ENCODE assay signal across 22 cellular contexts in the genomic region with DNA sequence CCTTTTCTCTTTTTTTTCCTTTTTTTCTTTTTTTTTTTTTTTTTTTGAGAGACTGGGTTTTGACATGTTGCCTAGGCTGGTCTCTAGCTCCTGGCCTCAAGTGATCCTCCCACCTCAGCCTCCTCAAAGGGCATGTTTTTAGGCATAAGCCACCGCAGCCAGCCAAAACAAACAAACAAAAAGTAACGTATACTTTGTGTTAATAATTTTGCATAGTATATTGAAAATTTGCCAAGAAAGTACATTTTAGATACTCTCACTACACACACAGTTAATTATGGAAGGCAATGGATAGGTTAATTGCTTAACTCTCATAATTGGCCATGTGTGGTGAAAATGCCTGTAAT. TPM values are rescaled to one million over a fixed set of nuclear protein-coding genes. Genes with fewer than 3 reads are reported as not detected.
DNase-seq lines count a peak whose midpoint lies in the region; ATAC-seq and TF ChIP-seq lines count a peak whose summit lies in the region.
"Had no signal": no experiment of that assay in that cellular context is flagged by ENCODE, and none has a peak within 500 bp of the region (broad histone marks: within the 10 kb centered on the region; RNA-seq: fewer than 3 reads in every experiment).

No MANE protein-coding gene starts in this region.

- TF ChIP-seq CTCF in DOHH2 (IDR thresholded peaks at IDR 0.05; ENCODE audit: low read depth, low read length, poor library complexity, severe bottlenecking) (no peak), neural progenitor cell (IDR thresholded peaks at IDR 0.05) (no peak), foreskin keratinocyte (conservative IDR thresholded peaks at IDR 0.05) (no peak)

- no peak overlapping the region for H3K9ac ChIP-seq in neural progenitor cell

- H3K27ac ChIP-seq in DOHH2 (ENCODE audit: low read depth, low read length) (no peak overlapping the region), neural progenitor cell (no peak overlapping the region), foreskin keratinocyte (no peak overlapping the region)

- H3K27me3 ChIP-seq in DOHH2 (ENCODE audit: control insufficient read depth, low read length) (no peaks in the 10 kb centered on the region), neural progenitor cell (no peaks in the 10 kb centered on the region), foreskin keratinocyte (no peaks in the 10 kb centered on the region)
- H3K27me3 ChIP-seq: cardiac muscle cell, dorsolateral prefrontal cortex, gastrocnemius medialis, right atrium auricular region, upper lobe of right lung had no signal

- POLR2A ChIA-PET in activated CD4-positive, alpha-beta memory T cell treated with anti-CD3 and anti-CD28 coated beads, Interleukin-2, amount 10 ng/mL, durations not matched to agents 7 days and 5 days (lab: Charles Lee), result no interaction called here
- POLR2A ChIA-PET in activated CD4-positive, alpha-beta memory T cell treated with anti-CD3 and anti-CD28 coated beads for 36 hours (lab: Charles Lee), result interaction anchor here (0.6 kb wide), 1 partner anchor 9 kb away, joined by 3 read pairs; no protein-coding TSS in a partner anchor

- H3K36me3 ChIP-seq in DOHH2 (ENCODE audit: control insufficient read depth, low read length) (peaks cover 3% of the 10 kb centered on the region; the same call in 1 of the 2 replicates), neural progenitor cell (no peaks in the 10 kb centered on the region)
- H3K36me3 ChIP-seq: cardiac muscle cell, gastrocnemius medialis, right atrium auricular region, upper lobe of right lung had no signal

- H2AFZ ChIP-seq in neural progenitor cell (replicated peaks), result no peak overlapping the region

- H3K4me3 Mint-ChIP-seq in activated CD4-positive, alpha-beta memory T cell treated with anti-CD3 and anti-CD28 coated beads, Interleukin-2, amount 10 ng/mL, durations not matched to agents 7 days and 5 days, result peak overlapping the region; percentile 24
- H3K4me3 Mint-ChIP-seq in activated CD4-positive, alpha-beta memory T cell treated with anti-CD3 and anti-CD28 coated beads for 36 hours, result no peak overlapping the region
- H3K4me3 Mint-ChIP-seq in activated T-helper 1 cell treated with anti-CD3 and anti-CD28 coated beads, Interleukin-12 subunit alpha, Interleukin-12 subunit beta, Interleukin-2, Interleukin-4 antibody, amounts not matched to agents 30 ng/mL and 10 ng/mL and 1 ng/mL, durations not matched to agents 14 hours and 24 hours and 36 hours, result peak overlapping the region; percentile 22
- H3K4me3 Mint-ChIP-seq in neural progenitor cell, result peak overlapping the region; percentile 72

- CTCF ChIA-PET in activated CD4-positive, alpha-beta memory T cell treated with anti-CD3 and anti-CD28 coated beads, Interleukin-2, amount 10 ng/mL, durations not matched to agents 7 days and 5 days (lab: Charles Lee), result interaction anchor here (1.2 kb wide), 1 partner anchor 24 kb away, joined by 3 read pairs; a partner anchor contains a TSS
- CTCF ChIA-PET in activated CD4-positive, alpha-beta memory T cell treated with anti-CD3 and anti-CD28 coated beads for 36 hours (lab: Charles Lee), result no interaction called here

- H3K4me1 ChIP-seq in DOHH2 (ENCODE audit: control insufficient read depth, low read length) (peaks cover 16% of the 10 kb centered on the region), neural progenitor cell (no peaks in the 10 kb centered on the region), foreskin keratinocyte (no peaks in the 10 kb centered on the region)

- H3F3A ChIP-seq in DOHH2 (ENCODE audit: control insufficient read depth, insufficient read depth) (no peaks in the 10 kb centered on the region), neural progenitor cell (ENCODE audit: low read depth) (peaks cover 21% of the 10 kb centered on the region)

- no peak for DNase-seq in activated CD4-positive, alpha-beta memory T cell treated with anti-CD3 and anti-CD28 coated beads, Interleukin-2, amount 10 ng/mL, durations not matched to agents 7 days and 5 days
- no peak for DNase-seq in activated CD4-positive, alpha-beta memory T cell treated with anti-CD3 and anti-CD28 coated beads for 36 hours
- no peak for DNase-seq in activated T-helper 1 cell treated with anti-CD3 and anti-CD28 coated beads, Interleukin-12 subunit alpha, Interleukin-12 subunit beta, Interleukin-2, Interleukin-4 antibody, amounts not matched to agents 30 ng/mL and 10 ng/mL and 1 ng/mL, durations not matched to agents 14 hours and 24 hours and 36 hours (ENCODE audit: low spot score)
- DNase-seq in neural progenitor cell (ENCODE audit: low spot score) (no peak), NCI-H2227 (lab: John Stamatoyannopoulos, UW; ENCODE audit: unreplicated experiment) (no peak), foreskin keratinocyte (no peak), SKM-1 (lab: John Stamatoyannopoulos, UW; ENCODE audit: unreplicated experiment) (no peak)
- DNase-seq: CD4-positive, CD25-positive, alpha-beta regulatory T cell; gastrocnemius medialis; KG1; left colon; NCI-H1092; NCI-H2107; NCI-H526; OCI-M1; stimulated activated naive CD8-positive, alpha-beta T cell treated with anti-CD3 and anti-CD28 coated beads, Interleukin-15, Interleukin-2, amounts not matched to agents 100 U/mL and 50 U/mL, for 24 hours; T-helper 9 cell; upper lobe of right lung had no signal

- H3K4me1 Mint-ChIP-seq in activated CD4-positive, alpha-beta memory T cell treated with anti-CD3 and anti-CD28 coated beads, Interleukin-2, amount 10 ng/mL, durations not matched to agents 7 days and 5 days, result peaks cover 37% of the 10 kb centered on the region
- H3K4me1 Mint-ChIP-seq in activated CD4-positive, alpha-beta memory T cell treated with anti-CD3 and anti-CD28 coated beads for 36 hours (ENCODE audit: low read depth), result peaks cover 21% of the 10 kb centered on the region
- peaks cover 14% of the 10 kb centered on the region for H3K4me1 Mint-ChIP-seq in activated T-helper 1 cell treated with anti-CD3 and anti-CD28 coated beads, Interleukin-12 subunit alpha, Interleukin-12 subunit beta, Interleukin-2, Interleukin-4 antibody, amounts not matched to agents 30 ng/mL and 10 ng/mL and 1 ng/mL, durations not matched to agents 14 hours and 24 hours and 36 hours (ENCODE audit: low read depth)
- peaks cover 12% of the 10 kb centered on the region for H3K4me1 Mint-ChIP-seq in neural progenitor cell

- peaks cover 2% of the 10 kb centered on the region for H3K9me3 Mint-ChIP-seq in activated CD4-positive, alpha-beta memory T cell treated with anti-CD3 and anti-CD28 coated beads, Interleukin-2, amount 10 ng/mL, durations not matched to agents 7 days and 5 days
- peaks cover 7% of the 10 kb centered on the region for H3K9me3 Mint-ChIP-seq in activated CD4-positive, alpha-beta memory T cell treated with anti-CD3 and anti-CD28 coated beads for 36 hours
- no peaks in the 10 kb centered on the region for H3K9me3 Mint-ChIP-seq in activated T-helper 1 cell treated with anti-CD3 and anti-CD28 coated beads, Interleukin-12 subunit alpha, Interleukin-12 subunit beta, Interleukin-2, Interleukin-4 antibody, amounts not matched to agents 30 ng/mL and 10 ng/mL and 1 ng/mL, durations not matched to agents 14 hours and 24 hours and 36 hours
- H3K9me3 Mint-ChIP-seq in neural progenitor cell, result no peaks in the 10 kb centered on the region

- H3K4me3 ChIP-seq in DOHH2 (ENCODE audit: low read length), result no peak overlapping the region
- H3K4me3 ChIP-seq in neural progenitor cell, result no peak overlapping the region

- peaks cover 10% of the 10 kb centered on the region for H3K36me3 Mint-ChIP-seq in activated CD4-positive, alpha-beta memory T cell treated with anti-CD3 and anti-CD28 coated beads, Interleukin-2, amount 10 ng/mL, durations not matched to agents 7 days and 5 days (ENCODE audit: low read depth)
- H3K36me3 Mint-ChIP-seq in activated CD4-positive, alpha-beta memory T cell treated with anti-CD3 and anti-CD28 coated beads for 36 hours, result peaks cover 3% of the 10 kb centered on the region
- no peaks in the 10 kb centered on the region for H3K36me3 Mint-ChIP-seq in activated T-helper 1 cell treated with anti-CD3 and anti-CD28 coated beads, Interleukin-12 subunit alpha, Interleukin-12 subunit beta, Interleukin-2, Interleukin-4 antibody, amounts not matched to agents 30 ng/mL and 10 ng/mL and 1 ng/mL, durations not matched to agents 14 hours and 24 hours and 36 hours (ENCODE audit: low read depth)
- peaks cover 10% of the 10 kb centered on the region for H3K36me3 Mint-ChIP-seq in neural progenitor cell
- H3K36me3 Mint-ChIP-seq: CD4-positive, CD25-positive, alpha-beta regulatory T cell had no signal

- intact Hi-C loops in activated CD4-positive, alpha-beta memory T cell treated with anti-CD3 and anti-CD28 coated beads for 36 hours (cut with micrococcal nuclease), result no loop called here
- intact Hi-C loops in activated T-helper 1 cell treated with anti-CD3 and anti-CD28 coated beads, Interleukin-12 subunit alpha, Interleukin-12 subunit beta, Interleukin-2, Interleukin-4 antibody, amounts not matched to agents 30 ng/mL and 10 ng/mL and 1 ng/mL, durations not matched to agents 14 hours and 24 hours and 36 hours (cut with micrococcal nuclease), result no loop called here

- H3K4me2 ChIP-seq in DOHH2 (ENCODE audit: low read length), result peak overlapping the region; percentile 56
- H3K4me2 ChIP-seq in neural progenitor cell, result peak overlapping the region; percentile 83

- H3K9me3 ChIP-seq in DOHH2 (ENCODE audit: control insufficient read depth, insufficient read depth, low read length), result no peaks in the 10 kb centered on the region
- no peaks in the 10 kb centered on the region for H3K9me3 ChIP-seq in neural progenitor cell (ENCODE audit: low read depth)
- H3K9me3 ChIP-seq: gastrocnemius medialis, right atrium auricular region, upper lobe of right lung had no signal

- H3K79me2 ChIP-seq in DOHH2 (ENCODE audit: control insufficient read depth, low read length), result peaks cover 34% of the 10 kb centered on the region
- peaks cover 39% of the 10 kb centered on the region for H3K79me2 ChIP-seq in neural progenitor cell (ENCODE audit: low read depth)

- H4K20me1 ChIP-seq in DOHH2 (ENCODE audit: control insufficient read depth, insufficient read depth, low read depth, low read length) (peaks cover 5% of the 10 kb centered on the region; the same call in 1 of the 2 replicates), neural progenitor cell (ENCODE audit: low read depth) (peaks cover 23% of the 10 kb centered on the region)

- no peak for ATAC-seq in foreskin keratinocyte
- ATAC-seq: gastrocnemius medialis; left colon; stimulated activated naive CD8-positive, alpha-beta T cell treated with anti-CD3 and anti-CD28 coated beads, Interleukin-15, Interleukin-2, amounts not matched to agents 100 U/mL and 50 U/mL, for 24 hours; upper lobe of right lung had no signal

- H3K9me2 ChIP-seq in DOHH2 (replicated peaks; ENCODE audit: control insufficient read depth, low read length), result no peaks in the 10 kb centered on the region

- H3K27me3 Mint-ChIP-seq in activated CD4-positive, alpha-beta memory T cell treated with anti-CD3 and anti-CD28 coated beads, Interleukin-2, amount 10 ng/mL, durations not matched to agents 7 days and 5 days, result no peaks in the 10 kb centered on the region
- H3K27me3 Mint-ChIP-seq in activated CD4-positive, alpha-beta memory T cell treated with anti-CD3 and anti-CD28 coated beads for 36 hours, result no peaks in the 10 kb centered on the region
- H3K27me3 Mint-ChIP-seq in activated T-helper 1 cell treated with anti-CD3 and anti-CD28 coated beads, Interleukin-12 subunit alpha, Interleukin-12 subunit beta, Interleukin-2, Interleukin-4 antibody, amounts not matched to agents 30 ng/mL and 10 ng/mL and 1 ng/mL, durations not matched to agents 14 hours and 24 hours and 36 hours (ENCODE audit: insufficient read depth), result peaks cover 2% of the 10 kb centered on the region
- H3K27me3 Mint-ChIP-seq in neural progenitor cell (ENCODE audit: insufficient read depth, low read depth), result peaks cover 10% of the 10 kb centered on the region
- H3K27me3 Mint-ChIP-seq: CD4-positive, CD25-positive, alpha-beta regulatory T cell had no signal

- H3K27ac Mint-ChIP-seq in activated CD4-positive, alpha-beta memory T cell treated with anti-CD3 and anti-CD28 coated beads, Interleukin-2, amount 10 ng/mL, durations not matched to agents 7 days and 5 days, result no peak overlapping the region
- no peak overlapping the region for H3K27ac Mint-ChIP-seq in activated CD4-positive, alpha-beta memory T cell treated with anti-CD3 and anti-CD28 coated beads for 36 hours
- H3K27ac Mint-ChIP-seq in activated T-helper 1 cell treated with anti-CD3 and anti-CD28 coated beads, Interleukin-12 subunit alpha, Interleukin-12 subunit beta, Interleukin-2, Interleukin-4 antibody, amounts not matched to agents 30 ng/mL and 10 ng/mL and 1 ng/mL, durations not matched to agents 14 hours and 24 hours and 36 hours, result no peak overlapping the region
- H3K27ac Mint-ChIP-seq in neural progenitor cell, result no peak overlapping the region

RNA-seq across cellular contexts. Expression of a gene that starts 1.6 kb away (rescaled TPM):
- total RNA-seq in activated CD4-positive, alpha-beta memory T cell treated with anti-CD3 and anti-CD28 coated beads, Interleukin-2, amount 10 ng/mL, durations not matched to agents 7 days and 5 days, result 10 to 100 TPM; 90.9 to 93.7 TPM
- 10 to 100 TPM; 74.2 to 74.9 TPM for total RNA-seq in activated CD4-positive, alpha-beta memory T cell treated with anti-CD3 and anti-CD28 coated beads for 36 hours
- total RNA-seq in activated T-helper 1 cell treated with anti-CD3 and anti-CD28 coated beads, Interleukin-12 subunit alpha, Interleukin-12 subunit beta, Interleukin-2, Interleukin-4 antibody, amounts not matched to agents 30 ng/mL and 10 ng/mL and 1 ng/mL, durations not matched to agents 14 hours and 24 hours and 36 hours, result 75.1 and 81.0 TPM in 2 replicates
- total RNA-seq in neural progenitor cell (ENCODE audit: low replicate concordance) (17.1 and 32.3 TPM in 2 replicates), foreskin keratinocyte (23.6 and 25.9 TPM in 2 replicates)
- 69.1 and 72.3 TPM in 2 replicates for polyA plus RNA-seq in foreskin keratinocyte

RNA-seq across cellular contexts. Expression of a gene that starts 24.5 kb away (rescaled TPM):
- 10 to 100 TPM; 20.6 to 20.8 TPM for total RNA-seq in activated CD4-positive, alpha-beta memory T cell treated with anti-CD3 and anti-CD28 coated beads, Interleukin-2, amount 10 ng/mL, durations not matched to agents 7 days and 5 days
- total RNA-seq in activated CD4-positive, alpha-beta memory T cell treated with anti-CD3 and anti-CD28 coated beads for 36 hours, result 10 to 100 TPM; 14.5 to 16.0 TPM
- total RNA-seq in activated T-helper 1 cell treated with anti-CD3 and anti-CD28 coated beads, Interleukin-12 subunit alpha, Interleukin-12 subunit beta, Interleukin-2, Interleukin-4 antibody, amounts not matched to agents 30 ng/mL and 10 ng/mL and 1 ng/mL, durations not matched to agents 14 hours and 24 hours and 36 hours, result 8.1 and 9.6 TPM in 2 replicates
- 27.0 and 72.7 TPM in 2 replicates for total RNA-seq in neural progenitor cell (ENCODE audit: low replicate concordance)
- 17.0 and 19.0 TPM in 2 replicates for total RNA-seq in foreskin keratinocyte
- polyA plus RNA-seq in foreskin keratinocyte, result 15.4 and 20.2 TPM in 2 replicates

RNA-seq across cellular contexts. Expression of a gene that starts 24.6 kb away (rescaled TPM):
- 1 to 10 TPM; 1.2 to 1.4 TPM for total RNA-seq in activated CD4-positive, alpha-beta memory T cell treated with anti-CD3 and anti-CD28 coated beads, Interleukin-2, amount 10 ng/mL, durations not matched to agents 7 days and 5 days
- 1 to 10 TPM; 1.7 to 2.9 TPM for total RNA-seq in activated CD4-positive, alpha-beta memory T cell treated with anti-CD3 and anti-CD28 coated beads for 36 hours
- 2.3 and 3.8 TPM in 2 replicates for total RNA-seq in activated T-helper 1 cell treated with anti-CD3 and anti-CD28 coated beads, Interleukin-12 subunit alpha, Interleukin-12 subunit beta, Interleukin-2, Interleukin-4 antibody, amounts not matched to agents 30 ng/mL and 10 ng/mL and 1 ng/mL, durations not matched to agents 14 hours and 24 hours and 36 hours
- 1.9 TPM in 1 of 2 replicates, not detected in the other for total RNA-seq in neural progenitor cell (ENCODE audit: low replicate concordance)
- total RNA-seq in foreskin keratinocyte, result 1.5 and 3.0 TPM in 2 replicates
- polyA plus RNA-seq in foreskin keratinocyte, result 2.3 and 3.7 TPM in 2 replicates
- total RNA-seq: CD4-positive, CD25-positive, alpha-beta regulatory T cell had no signal
- polyA plus RNA-seq: CD4-positive, CD25-positive, alpha-beta regulatory T cell had no signal

RNA-seq across cellular contexts. Expression of a gene that starts 45.5 kb away (rescaled TPM):
- 1 to 10 TPM; 7.4 to 8.7 TPM for total RNA-seq in activated CD4-positive, alpha-beta memory T cell treated with anti-CD3 and anti-CD28 coated beads, Interleukin-2, amount 10 ng/mL, durations not matched to agents 7 days and 5 days
- total RNA-seq in activated CD4-positive, alpha-beta memory T cell treated with anti-CD3 and anti-CD28 coated beads for 36 hours, result 1 to 10 TPM; 2.3 to 2.9 TPM
- total RNA-seq in activated T-helper 1 cell treated with anti-CD3 and anti-CD28 coated beads, Interleukin-12 subunit alpha, Interleukin-12 subunit beta, Interleukin-2, Interleukin-4 antibody, amounts not matched to agents 30 ng/mL and 10 ng/mL and 1 ng/mL, durations not matched to agents 14 hours and 24 hours and 36 hours, result 0.86 and 1.4 TPM in 2 replicates
- total RNA-seq in neural progenitor cell (ENCODE audit: low replicate concordance) (1.9 TPM in 1 of 2 replicates, not detected in the other), foreskin keratinocyte (0.34 and 0.35 TPM in 2 replicates)
- 0.41 and 0.48 TPM in 2 replicates for polyA plus RNA-seq in foreskin keratinocyte

RNA-seq across cellular contexts. Expression of a gene that starts 56.2 kb away (rescaled TPM):
- 100 to 1,000 TPM; 205 to 211 TPM for total RNA-seq in activated CD4-positive, alpha-beta memory T cell treated with anti-CD3 and anti-CD28 coated beads, Interleukin-2, amount 10 ng/mL, durations not matched to agents 7 days and 5 days
- 100 to 1,000 TPM; 237 to 238 TPM for total RNA-seq in activated CD4-positive, alpha-beta memory T cell treated with anti-CD3 and anti-CD28 coated beads for 36 hours
- total RNA-seq in activated T-helper 1 cell treated with anti-CD3 and anti-CD28 coated beads, Interleukin-12 subunit alpha, Interleukin-12 subunit beta, Interleukin-2, Interleukin-4 antibody, amounts not matched to agents 30 ng/mL and 10 ng/mL and 1 ng/mL, durations not matched to agents 14 hours and 24 hours and 36 hours, result 323 and 331 TPM in 2 replicates
- total RNA-seq in neural progenitor cell (ENCODE audit: low replicate concordance), result 118 and 156 TPM in 2 replicates
- total RNA-seq in foreskin keratinocyte, result 162 and 202 TPM in 2 replicates
- 152 and 180 TPM in 2 replicates for polyA plus RNA-seq in foreskin keratinocyte
